In the genomic region with DNA sequence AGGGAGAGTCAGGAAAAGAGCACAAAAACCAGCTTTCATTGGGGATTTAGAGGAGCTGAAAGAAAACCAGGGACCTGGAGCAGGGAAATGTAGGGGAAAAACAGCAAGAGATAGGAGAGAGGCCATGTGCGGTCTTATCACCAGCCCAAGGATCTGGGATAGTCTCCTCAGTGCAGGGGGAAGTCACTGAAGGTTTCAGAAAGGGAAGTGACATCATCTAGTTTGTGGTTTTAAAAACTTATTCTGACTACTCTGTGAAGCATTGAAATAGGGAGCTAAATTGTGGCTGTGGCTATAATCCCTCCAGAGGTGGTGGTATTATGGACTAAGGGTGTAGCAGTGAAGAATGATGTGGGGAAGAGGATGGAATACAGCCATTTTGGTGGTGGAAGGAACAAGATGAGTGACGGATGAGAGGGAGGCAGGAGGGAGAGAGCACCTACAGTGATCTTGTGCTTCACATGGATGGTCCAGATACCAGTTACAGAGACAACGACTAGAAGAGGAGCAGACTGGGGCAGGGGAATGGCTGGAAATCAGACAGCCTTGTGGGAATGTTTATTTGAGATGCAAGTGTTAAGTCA, we compare ENCODE assay signal across 1 cellular context.
TF ChIP-seq lines count a peak whose summit lies in the region.

No MANE protein-coding gene starts in this region.

TF ChIP-seq in K562, 482 proteins besides CTCF, POLR2A, EP300 and RAD21 (continues in another document):
- TF ChIP-seq, protein P1, sequence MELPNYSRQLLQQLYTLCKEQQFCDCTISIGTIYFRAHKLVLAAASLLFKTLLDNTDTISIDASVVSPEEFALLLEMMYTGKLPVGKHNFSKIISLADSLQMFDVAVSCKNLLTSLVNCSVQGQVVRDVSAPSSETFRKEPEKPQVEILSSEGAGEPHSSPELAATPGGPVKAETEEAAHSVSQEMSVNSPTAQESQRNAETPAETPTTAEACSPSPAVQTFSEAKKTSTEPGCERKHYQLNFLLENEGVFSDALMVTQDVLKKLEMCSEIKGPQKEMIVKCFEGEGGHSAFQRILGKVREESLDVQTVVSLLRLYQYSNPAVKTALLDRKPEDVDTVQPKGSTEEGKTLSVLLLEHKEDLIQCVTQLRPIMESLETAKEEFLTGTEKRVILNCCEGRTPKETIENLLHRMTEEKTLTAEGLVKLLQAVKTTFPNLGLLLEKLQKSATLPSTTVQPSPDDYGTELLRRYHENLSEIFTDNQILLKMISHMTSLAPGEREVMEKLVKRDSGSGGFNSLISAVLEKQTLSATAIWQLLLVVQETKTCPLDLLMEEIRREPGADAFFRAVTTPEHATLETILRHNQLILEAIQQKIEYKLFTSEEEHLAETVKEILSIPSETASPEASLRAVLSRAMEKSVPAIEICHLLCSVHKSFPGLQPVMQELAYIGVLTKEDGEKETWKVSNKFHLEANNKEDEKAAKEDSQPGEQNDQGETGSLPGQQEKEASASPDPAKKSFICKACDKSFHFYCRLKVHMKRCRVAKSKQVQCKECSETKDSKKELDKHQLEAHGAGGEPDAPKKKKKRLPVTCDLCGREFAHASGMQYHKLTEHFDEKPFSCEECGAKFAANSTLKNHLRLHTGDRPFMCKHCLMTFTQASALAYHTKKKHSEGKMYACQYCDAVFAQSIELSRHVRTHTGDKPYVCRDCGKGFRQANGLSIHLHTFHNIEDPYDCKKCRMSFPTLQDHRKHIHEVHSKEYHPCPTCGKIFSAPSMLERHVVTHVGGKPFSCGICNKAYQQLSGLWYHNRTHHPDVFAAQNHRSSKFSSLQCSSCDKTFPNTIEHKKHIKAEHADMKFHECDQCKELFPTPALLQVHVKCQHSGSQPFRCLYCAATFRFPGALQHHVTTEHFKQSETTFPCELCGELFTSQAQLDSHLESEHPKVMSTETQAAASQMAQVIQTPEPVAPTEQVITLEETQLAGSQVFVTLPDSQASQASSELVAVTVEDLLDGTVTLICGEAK (IDR thresholded peaks at IDR 0.05) = peak; percentile 59; the same call in 1 of the 2 replicates
- TF ChIP-seq, protein P1 (CRISPR knock-in tag; IDR thresholded peaks at IDR 0.05) = no peak
- no peak for TF ChIP-seq RBM39 (optimal IDR thresholded peaks at IDR 0.05; ENCODE audit: low read depth, low read length)
- peak; percentile 52 for TF ChIP-seq EP400 (IDR thresholded peaks at IDR 0.05)
- no peak for TF ChIP-seq NUFIP1 (IDR thresholded peaks at IDR 0.05; ENCODE audit: partially characterized antibody)
- TF ChIP-seq RAD51 (IDR thresholded peaks at IDR 0.05; ENCODE audit: borderline replicate concordance, low read depth) = no peak
- TF ChIP-seq FOXJ3 (CRISPR knock-in tag; IDR thresholded peaks at IDR 0.05) = no peak
- peak; percentile 94 for TF ChIP-seq ATF7 (IDR thresholded peaks at IDR 0.05)
- TF ChIP-seq, protein P2, sequence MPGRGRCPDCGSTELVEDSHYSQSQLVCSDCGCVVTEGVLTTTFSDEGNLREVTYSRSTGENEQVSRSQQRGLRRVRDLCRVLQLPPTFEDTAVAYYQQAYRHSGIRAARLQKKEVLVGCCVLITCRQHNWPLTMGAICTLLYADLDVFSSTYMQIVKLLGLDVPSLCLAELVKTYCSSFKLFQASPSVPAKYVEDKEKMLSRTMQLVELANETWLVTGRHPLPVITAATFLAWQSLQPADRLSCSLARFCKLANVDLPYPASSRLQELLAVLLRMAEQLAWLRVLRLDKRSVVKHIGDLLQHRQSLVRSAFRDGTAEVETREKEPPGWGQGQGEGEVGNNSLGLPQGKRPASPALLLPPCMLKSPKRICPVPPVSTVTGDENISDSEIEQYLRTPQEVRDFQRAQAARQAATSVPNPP (IDR thresholded peaks at IDR 0.05; ENCODE audit: borderline replicate concordance, insufficient read depth, insufficient read length) = no peak
- no peak for TF ChIP-seq POLR2B (IDR thresholded peaks at IDR 0.05; ENCODE audit: low read depth, partially characterized antibody)
- TF ChIP-seq, protein P3, sequence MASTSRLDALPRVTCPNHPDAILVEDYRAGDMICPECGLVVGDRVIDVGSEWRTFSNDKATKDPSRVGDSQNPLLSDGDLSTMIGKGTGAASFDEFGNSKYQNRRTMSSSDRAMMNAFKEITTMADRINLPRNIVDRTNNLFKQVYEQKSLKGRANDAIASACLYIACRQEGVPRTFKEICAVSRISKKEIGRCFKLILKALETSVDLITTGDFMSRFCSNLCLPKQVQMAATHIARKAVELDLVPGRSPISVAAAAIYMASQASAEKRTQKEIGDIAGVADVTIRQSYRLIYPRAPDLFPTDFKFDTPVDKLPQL (IDR thresholded peaks at IDR 0.05; ENCODE audit: extremely low read depth, insufficient read length) = no peak
- no peak for TF ChIP-seq ZNF174 (CRISPR knock-in tag; IDR thresholded peaks at IDR 0.05)
- peak; percentile 92 for TF ChIP-seq SPI1 (IDR thresholded peaks at IDR 0.05; ENCODE audit: borderline replicate concordance, low read depth, low read length)
- TF ChIP-seq ZKSCAN3 (CRISPR knock-in tag; IDR thresholded peaks at IDR 0.05) = no peak
- peak; percentile 76 for TF ChIP-seq MYC (IDR thresholded peaks at IDR 0.05; ENCODE audit: low read depth, low read length)
- TF ChIP-seq MYC (CRISPR knock-in tag; IDR thresholded peaks at IDR 0.05; ENCODE audit: borderline replicate concordance, low read depth) = no peak
- TF ChIP-seq SETDB1 (IDR thresholded peaks at IDR 0.05; ENCODE audit: low read length) = no peak
- peak; percentile 66 for TF ChIP-seq GABPA (tag; conservative IDR thresholded peaks at IDR 0.05; ENCODE audit: low read depth)
- peak; percentile 33; the same call in 1 of the 2 replicates for TF ChIP-seq MECOM (CRISPR knock-in tag; IDR thresholded peaks at IDR 0.05)
- TF ChIP-seq SMARCA5 (IDR thresholded peaks at IDR 0.05) = no peak
- TF ChIP-seq ZBTB1 (CRISPR knock-in tag; IDR thresholded peaks at IDR 0.05; ENCODE audit: borderline replicate concordance, low read depth) = no peak
- peak; percentile 56; the same call in 1 of the 2 replicates for TF ChIP-seq CREM (IDR thresholded peaks at IDR 0.05; ENCODE audit: low read depth)
- TF ChIP-seq ZNF589 (CRISPR knock-in tag; IDR thresholded peaks at IDR 0.05; ENCODE audit: low read depth) = 0 out of 2 replicates have a peak, but pooled peaks have one; percentile 13
- TF ChIP-seq, protein P4, sequence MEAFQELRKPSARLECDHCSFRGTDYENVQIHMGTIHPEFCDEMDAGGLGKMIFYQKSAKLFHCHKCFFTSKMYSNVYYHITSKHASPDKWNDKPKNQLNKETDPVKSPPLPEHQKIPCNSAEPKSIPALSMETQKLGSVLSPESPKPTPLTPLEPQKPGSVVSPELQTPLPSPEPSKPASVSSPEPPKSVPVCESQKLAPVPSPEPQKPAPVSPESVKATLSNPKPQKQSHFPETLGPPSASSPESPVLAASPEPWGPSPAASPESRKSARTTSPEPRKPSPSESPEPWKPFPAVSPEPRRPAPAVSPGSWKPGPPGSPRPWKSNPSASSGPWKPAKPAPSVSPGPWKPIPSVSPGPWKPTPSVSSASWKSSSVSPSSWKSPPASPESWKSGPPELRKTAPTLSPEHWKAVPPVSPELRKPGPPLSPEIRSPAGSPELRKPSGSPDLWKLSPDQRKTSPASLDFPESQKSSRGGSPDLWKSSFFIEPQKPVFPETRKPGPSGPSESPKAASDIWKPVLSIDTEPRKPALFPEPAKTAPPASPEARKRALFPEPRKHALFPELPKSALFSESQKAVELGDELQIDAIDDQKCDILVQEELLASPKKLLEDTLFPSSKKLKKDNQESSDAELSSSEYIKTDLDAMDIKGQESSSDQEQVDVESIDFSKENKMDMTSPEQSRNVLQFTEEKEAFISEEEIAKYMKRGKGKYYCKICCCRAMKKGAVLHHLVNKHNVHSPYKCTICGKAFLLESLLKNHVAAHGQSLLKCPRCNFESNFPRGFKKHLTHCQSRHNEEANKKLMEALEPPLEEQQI (IDR thresholded peaks at IDR 0.05) = no peak
- TF ChIP-seq ZNF133 (CRISPR knock-in tag; IDR thresholded peaks at IDR 0.05) = no peak
- no peak for TF ChIP-seq HDAC1 (IDR thresholded peaks at IDR 0.05)
- TF ChIP-seq CEBPG (CRISPR knock-in tag; IDR thresholded peaks at IDR 0.05) = no peak
- TF ChIP-seq CEBPG (tag; conservative IDR thresholded peaks at IDR 0.05 in 1 of 2, IDR thresholded peaks at IDR 0.05 in 1 of 2) = peak in 1 of 2 experiments; percentile 30; a peak in 1 of 4 replicates
- TF ChIP-seq, protein P5, sequence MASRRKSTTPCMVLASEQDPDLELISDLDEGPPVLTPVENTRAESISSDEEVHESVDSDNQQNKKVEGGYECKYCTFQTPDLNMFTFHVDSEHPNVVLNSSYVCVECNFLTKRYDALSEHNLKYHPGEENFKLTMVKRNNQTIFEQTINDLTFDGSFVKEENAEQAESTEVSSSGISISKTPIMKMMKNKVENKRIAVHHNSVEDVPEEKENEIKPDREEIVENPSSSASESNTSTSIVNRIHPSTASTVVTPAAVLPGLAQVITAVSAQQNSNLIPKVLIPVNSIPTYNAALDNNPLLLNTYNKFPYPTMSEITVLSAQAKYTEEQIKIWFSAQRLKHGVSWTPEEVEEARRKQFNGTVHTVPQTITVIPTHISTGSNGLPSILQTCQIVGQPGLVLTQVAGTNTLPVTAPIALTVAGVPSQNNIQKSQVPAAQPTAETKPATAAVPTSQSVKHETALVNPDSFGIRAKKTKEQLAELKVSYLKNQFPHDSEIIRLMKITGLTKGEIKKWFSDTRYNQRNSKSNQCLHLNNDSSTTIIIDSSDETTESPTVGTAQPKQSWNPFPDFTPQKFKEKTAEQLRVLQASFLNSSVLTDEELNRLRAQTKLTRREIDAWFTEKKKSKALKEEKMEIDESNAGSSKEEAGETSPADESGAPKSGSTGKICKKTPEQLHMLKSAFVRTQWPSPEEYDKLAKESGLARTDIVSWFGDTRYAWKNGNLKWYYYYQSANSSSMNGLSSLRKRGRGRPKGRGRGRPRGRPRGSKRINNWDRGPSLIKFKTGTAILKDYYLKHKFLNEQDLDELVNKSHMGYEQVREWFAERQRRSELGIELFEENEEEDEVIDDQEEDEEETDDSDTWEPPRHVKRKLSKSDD (conservative IDR thresholded peaks at IDR 0.05; ENCODE audit: low read length) = no peak
- TF ChIP-seq TSC22D4 (tag; IDR thresholded peaks at IDR 0.05) = no peak
- TF ChIP-seq, protein P6, sequence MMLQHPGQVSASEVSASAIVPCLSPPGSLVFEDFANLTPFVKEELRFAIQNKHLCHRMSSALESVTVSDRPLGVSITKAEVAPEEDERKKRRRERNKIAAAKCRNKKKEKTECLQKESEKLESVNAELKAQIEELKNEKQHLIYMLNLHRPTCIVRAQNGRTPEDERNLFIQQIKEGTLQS (IDR thresholded peaks at IDR 0.05) = peak; percentile 82
- TF ChIP-seq, protein P6 (CRISPR knock-in tag; conservative IDR thresholded peaks at IDR 0.05) = no peak
- TF ChIP-seq ETV6 (IDR thresholded peaks at IDR 0.05; ENCODE audit: borderline replicate concordance in 1 of 2, low read depth in 2 of 2, low read length in 1 of 2) = no peak
- no peak for TF ChIP-seq ETV6 (CRISPR knock-in tag; IDR thresholded peaks at IDR 0.05; ENCODE audit: borderline replicate concordance)
- TF ChIP-seq, protein P7, sequence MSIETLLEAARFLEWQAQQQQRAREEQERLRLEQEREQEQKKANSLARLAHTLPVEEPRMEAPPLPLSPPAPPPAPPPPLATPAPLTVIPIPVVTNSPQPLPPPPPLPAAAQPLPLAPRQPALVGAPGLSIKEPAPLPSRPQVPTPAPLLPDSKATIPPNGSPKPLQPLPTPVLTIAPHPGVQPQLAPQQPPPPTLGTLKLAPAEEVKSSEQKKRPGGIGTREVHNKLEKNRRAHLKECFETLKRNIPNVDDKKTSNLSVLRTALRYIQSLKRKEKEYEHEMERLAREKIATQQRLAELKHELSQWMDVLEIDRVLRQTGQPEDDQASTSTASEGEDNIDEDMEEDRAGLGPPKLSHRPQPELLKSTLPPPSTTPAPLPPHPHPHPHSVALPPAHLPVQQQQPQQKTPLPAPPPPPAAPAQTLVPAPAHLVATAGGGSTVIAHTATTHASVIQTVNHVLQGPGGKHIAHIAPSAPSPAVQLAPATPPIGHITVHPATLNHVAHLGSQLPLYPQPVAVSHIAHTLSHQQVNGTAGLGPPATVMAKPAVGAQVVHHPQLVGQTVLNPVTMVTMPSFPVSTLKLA (conservative IDR thresholded peaks at IDR 0.05) = 0 out of 4 replicates have a peak, but pooled peaks have one; percentile 25 to 47
